In the genomic region with DNA sequence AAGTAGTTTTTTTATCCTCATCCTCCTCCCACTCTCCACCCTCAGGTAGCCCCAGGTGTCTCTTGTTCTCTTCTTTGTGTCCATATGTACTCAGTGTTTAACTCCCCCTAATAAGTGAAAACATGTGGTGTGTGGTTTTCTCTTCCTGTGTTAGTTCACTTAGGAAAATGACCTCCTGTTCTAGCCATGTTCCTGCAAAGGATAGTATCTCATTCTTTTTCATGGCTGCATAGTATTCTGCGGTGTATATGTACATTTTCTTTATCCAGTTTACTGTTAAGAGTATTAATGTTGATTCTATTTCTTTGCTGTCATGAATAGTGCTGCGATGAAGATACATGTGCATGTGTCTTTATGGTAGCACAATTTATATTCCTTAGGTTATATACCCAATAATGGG, we compare ENCODE assay signal across 29 cellular contexts.
"Had no signal": no experiment of that assay in that cellular context is flagged by ENCODE, and none has a peak within 500 bp of the region (broad histone marks: within the 10 kb centered on the region; RNA-seq: fewer than 3 reads in every experiment).

No MANE protein-coding gene starts in this region.

- H3K4me3 ChIP-seq: stomach, suprapubic skin, testis, thoracic aorta, thyroid gland, tibial artery, tibial nerve, transverse colon, upper lobe of left lung, upper lobe of right lung, uterus, vagina had no signal

- H3K4me3 Mint-ChIP-seq: stimulated activated effector memory CD8-positive, alpha-beta T cell treated with anti-CD3 and anti-CD28 coated beads, Interleukin-12 subunit alpha, Interleukin-12 subunit beta, amount 100 ng/mL, for 72 hours; stimulated activated memory B cell treated with anti-CD40 and anti-IgM and Interleukin-4, amounts not matched to agents 10 μg/mL and 1 μg/mL and 100 μg/mL, for 72 hours; stimulated activated naive B cell treated with anti-CD40 and anti-IgM and Interleukin-4, amounts not matched to agents 10 μg/mL and 1 μg/mL and 100 μg/mL, for 72 hours; stimulated activated naive CD8-positive, alpha-beta T cell treated with anti-CD3 and anti-CD28 coated beads, Interleukin-15, amount 100 ng/mL, for 72 hours; stimulated activated naive CD8-positive, alpha-beta T cell treated with anti-CD3 and anti-CD28 coated beads, Interleukin-15, Interleukin-2, amounts not matched to agents 100 ng/mL and 50 ng/mL, for 24 hours; type B pancreatic cell had no signal

- FAIRE-seq: urothelium cell line had no signal

- H3K27ac ChIP-seq: stomach, suprapubic skin, testis, thoracic aorta, thyroid gland, tibial artery, tibial nerve, transverse colon, upper lobe of left lung, upper lobe of right lung, uterus, vagina had no signal

- H3K36me3 ChIP-seq: stomach, suprapubic skin, thoracic aorta, thyroid gland, tibial artery, tibial nerve, transverse colon, upper lobe of left lung, upper lobe of right lung, uterus, vagina had no signal

- H3K27me3 Mint-ChIP-seq: stimulated activated naive B cell treated with anti-CD40 and anti-IgM and Interleukin-4, amounts not matched to agents 10 μg/mL and 1 μg/mL and 100 μg/mL, for 72 hours; type B pancreatic cell had no signal

- H3K4me1 Mint-ChIP-seq: stimulated activated effector memory CD8-positive, alpha-beta T cell treated with anti-CD3 and anti-CD28 coated beads, Interleukin-12 subunit alpha, Interleukin-12 subunit beta, amount 100 ng/mL, for 72 hours; stimulated activated memory B cell treated with anti-CD40 and anti-IgM and Interleukin-4, amounts not matched to agents 10 μg/mL and 1 μg/mL and 100 μg/mL, for 72 hours; stimulated activated naive B cell treated with anti-CD40 and anti-IgM and Interleukin-4, amounts not matched to agents 10 μg/mL and 1 μg/mL and 100 μg/mL, for 72 hours; stimulated activated naive CD8-positive, alpha-beta T cell treated with anti-CD3 and anti-CD28 coated beads, Interleukin-15, amount 100 ng/mL, for 72 hours had no signal

- H3K4me1 ChIP-seq: uterus had no signal

- DNase-seq: stimulated activated CD4-positive, alpha-beta T cell treated with anti-CD3 and anti-CD28 coated beads, Interleukin-2, amount 100 ng/mL, for 48 hours; stimulated activated CD4-positive, alpha-beta T cell treated with anti-CD3 and anti-CD28 coated beads, Interleukin-4, amount 100 ng/mL, for 1 hour; stimulated activated CD4-positive, alpha-beta T cell treated with anti-CD3 and anti-CD28 coated beads, Interleukin-4, amount 100 ng/mL, for 24 hours; stimulated activated CD4-positive, alpha-beta T cell treated with anti-CD3 and anti-CD28 coated beads, Interleukin-4, amount 100 ng/mL, for 4 hours; stimulated activated CD8-positive, alpha-beta memory T cell treated with anti-CD3 and anti-CD28 coated beads, Interleukin-4, amount 100 ng/mL, for 48 hours; stimulated activated naive B cell treated with anti-CD40 and anti-IgM and Interleukin-4, amounts not matched to agents 10 μg/mL and 1 μg/mL and 100 μg/mL, for 72 hours; stimulated activated naive CD4-positive, alpha-beta T cell; stimulated activated naive CD4-positive, alpha-beta T cell treated with Interleukin-2 at 50 U/mL for 16 hours; stimulated activated naive CD8-positive, alpha-beta T cell treated with anti-CD3 and anti-CD28 coated beads, Interleukin-15, amount 100 ng/mL, for 72 hours; stimulated activated naive CD8-positive, alpha-beta T cell treated with anti-CD3 and anti-CD28 coated beads, Interleukin-15, Interleukin-2, amounts not matched to agents 100 U/mL and 50 U/mL, for 24 hours; stomach; substantia nigra; testis; thyroid gland; tibial artery; transverse colon; trophoblast cell; upper lobe of left lung; upper lobe of right lung; uterus had no signal

- H3K9me3 Mint-ChIP-seq: stimulated activated effector memory CD8-positive, alpha-beta T cell treated with anti-CD3 and anti-CD28 coated beads, Interleukin-12 subunit alpha, Interleukin-12 subunit beta, amount 100 ng/mL, for 72 hours; stimulated activated naive CD8-positive, alpha-beta T cell treated with anti-CD3 and anti-CD28 coated beads, Interleukin-15, amount 100 ng/mL, for 72 hours; type B pancreatic cell had no signal

- H3K27me3 ChIP-seq: stomach, suprapubic skin, testis, thyroid gland, tibial artery, tibial nerve, transverse colon, upper lobe of left lung, upper lobe of right lung, uterus, vagina had no signal

- H3K27ac Mint-ChIP-seq: stimulated activated effector memory CD8-positive, alpha-beta T cell treated with anti-CD3 and anti-CD28 coated beads, Interleukin-12 subunit alpha, Interleukin-12 subunit beta, amount 100 ng/mL, for 72 hours; stimulated activated memory B cell treated with anti-CD40 and anti-IgM and Interleukin-4, amounts not matched to agents 10 μg/mL and 1 μg/mL and 100 μg/mL, for 72 hours; stimulated activated naive B cell treated with anti-CD40 and anti-IgM and Interleukin-4, amounts not matched to agents 10 μg/mL and 1 μg/mL and 100 μg/mL, for 72 hours; stimulated activated naive CD8-positive, alpha-beta T cell treated with anti-CD3 and anti-CD28 coated beads, Interleukin-15, amount 100 ng/mL, for 72 hours; stimulated activated naive CD8-positive, alpha-beta T cell treated with anti-CD3 and anti-CD28 coated beads, Interleukin-15, Interleukin-2, amounts not matched to agents 100 ng/mL and 50 ng/mL, for 24 hours; type B pancreatic cell had no signal

- H3K9me3 ChIP-seq: stomach, suprapubic skin, testis, thoracic aorta, thyroid gland, tibial artery, tibial nerve, transverse colon, upper lobe of left lung, upper lobe of right lung, uterus, vagina had no signal

- ATAC-seq: stimulated activated effector memory CD8-positive, alpha-beta T cell treated with anti-CD3 and anti-CD28 coated beads, Interleukin-12 subunit alpha, Interleukin-12 subunit beta, amount 100 ng/mL, for 72 hours; stimulated activated memory B cell treated with anti-CD40 and anti-IgM and Interleukin-4, amounts not matched to agents 10 μg/mL and 1 μg/mL and 100 μg/mL, for 72 hours; stimulated activated naive B cell treated with anti-CD40 and anti-IgM and Interleukin-4, amounts not matched to agents 10 μg/mL and 1 μg/mL and 100 μg/mL, for 72 hours; stimulated activated naive CD8-positive, alpha-beta T cell treated with anti-CD3 and anti-CD28 coated beads, Interleukin-15, amount 100 ng/mL, for 72 hours; stimulated activated naive CD8-positive, alpha-beta T cell treated with anti-CD3 and anti-CD28 coated beads, Interleukin-15, Interleukin-2, amounts not matched to agents 100 U/mL and 50 U/mL, for 24 hours; upper lobe of right lung had no signal

- H3K36me3 Mint-ChIP-seq: stimulated activated effector memory CD8-positive, alpha-beta T cell treated with anti-CD3 and anti-CD28 coated beads, Interleukin-12 subunit alpha, Interleukin-12 subunit beta, amount 100 ng/mL, for 72 hours; stimulated activated memory B cell treated with anti-CD40 and anti-IgM and Interleukin-4, amounts not matched to agents 10 μg/mL and 1 μg/mL and 100 μg/mL, for 72 hours; stimulated activated naive B cell treated with anti-CD40 and anti-IgM and Interleukin-4, amounts not matched to agents 10 μg/mL and 1 μg/mL and 100 μg/mL, for 72 hours; type B pancreatic cell had no signal
